In genomic region chr1:8219530-8219929, GRCh38 we compare ENCODE assay signal across 29 cellular contexts.
"Had no signal": no experiment of that assay in that cellular context is flagged by ENCODE, and none has a peak within 500 bp of the region (broad histone marks: within the 10 kb centered on the region; RNA-seq: fewer than 3 reads in every experiment).

No MANE protein-coding gene starts in this region.

- DNase-seq: activated CD8-positive, alpha-beta memory T cell treated with anti-CD3 and anti-CD28 coated beads, Interleukin-2, amount 50 U/mL, for 4 hours; activated effector memory CD4-positive, alpha-beta T cell treated with anti-CD3 and anti-CD28 coated beads, Interleukin-2, amount 50 U/mL, for 16 hours; activated naive CD4-positive, alpha-beta T cell treated with anti-CD3 and anti-CD28 coated beads, Interleukin-2, amount 10 ng/mL, durations not matched to agents 7 days and 5 days; activated naive CD8-positive, alpha-beta T cell treated with anti-CD3 and anti-CD28 coated beads, Interleukin-2, amount 10 ng/mL, durations not matched to agents 7 days and 5 days; activated T-cell treated with anti-CD3 and anti-CD28 coated beads, Interleukin-2, amount 50 U/mL, for 1 hour; brain microvascular endothelial cell; dermis blood vessel endothelial cell; effector CD4-positive, alpha-beta T cell; head of caudate nucleus; hippocampal formation; left cardiac atrium; midbrain; naive thymus-derived CD4-positive, alpha-beta T cell; ovary; right lobe of liver; stimulated activated naive CD8-positive, alpha-beta T cell treated with anti-CD3 and anti-CD28 coated beads, Interleukin-15, Interleukin-2, amounts not matched to agents 100 U/mL and 50 U/mL, for 24 hours; T-helper 17 cell; T1000; uterus; WERI-Rb-1 had no signal

- H3K27ac ChIP-seq: ascending aorta, brain microvascular endothelial cell, esophagus muscularis mucosa, ovary, right lobe of liver, uterus, WERI-Rb-1 had no signal

- H3K36me3 ChIP-seq: ascending aorta, brain microvascular endothelial cell, esophagus muscularis mucosa, ovary, right lobe of liver, thoracic aorta, uterus, WERI-Rb-1 had no signal

- H3K4me3 ChIP-seq: ascending aorta, esophagus muscularis mucosa, ovary, right lobe of liver, smooth muscle cell, thoracic aorta, uterus had no signal

- H3K4me1 ChIP-seq: uterus had no signal

- H3K27me3 ChIP-seq: ascending aorta, brain microvascular endothelial cell, esophagus muscularis mucosa, ovary, right lobe of liver, uterus had no signal

- H3K4me2 ChIP-seq: smooth muscle cell had no signal

- H3K9me3 ChIP-seq: ascending aorta, esophagus muscularis mucosa, ovary, right lobe of liver, thoracic aorta, uterus had no signal

- H3K9me3 Mint-ChIP-seq: activated CD4-positive, alpha-beta memory T cell treated with anti-CD3 and anti-CD28 coated beads for 36 hours; activated naive CD4-positive, alpha-beta T cell treated with anti-CD3 and anti-CD28 coated beads, Interleukin-2, amount 10 ng/mL, durations not matched to agents 7 days and 5 days; activated naive CD8-positive, alpha-beta T cell treated with anti-CD3 and anti-CD28 coated beads, Interleukin-2, amount 10 ng/mL, durations not matched to agents 7 days and 5 days; activated T-helper 1 cell treated with anti-CD3 and anti-CD28 coated beads, Interleukin-12 subunit alpha, Interleukin-12 subunit beta, Interleukin-2, Interleukin-4 antibody, amounts not matched to agents 30 ng/mL and 10 ng/mL and 1 ng/mL, durations not matched to agents 14 hours and 24 hours and 36 hours; type B pancreatic cell had no signal

- H3K36me3 Mint-ChIP-seq: activated CD4-positive, alpha-beta memory T cell treated with anti-CD3 and anti-CD28 coated beads for 36 hours; activated naive CD4-positive, alpha-beta T cell treated with anti-CD3 and anti-CD28 coated beads, Interleukin-2, amount 10 ng/mL, durations not matched to agents 7 days and 5 days; activated naive CD8-positive, alpha-beta T cell treated with anti-CD3 and anti-CD28 coated beads, Interleukin-2, amount 10 ng/mL, durations not matched to agents 7 days and 5 days; type B pancreatic cell had no signal

- ATAC-seq: activated CD4-positive, CD25-positive, alpha-beta regulatory T cell treated with anti-CD3 and anti-CD28 coated beads, Interleukin-2, amount 50 U/mL, for 24 hours; left cardiac atrium; naive thymus-derived CD4-positive, alpha-beta T cell; stimulated activated naive CD8-positive, alpha-beta T cell treated with anti-CD3 and anti-CD28 coated beads, Interleukin-15, Interleukin-2, amounts not matched to agents 100 U/mL and 50 U/mL, for 24 hours; T-helper 17 cell had no signal

- H3K27ac Mint-ChIP-seq: activated CD4-positive, alpha-beta memory T cell treated with anti-CD3 and anti-CD28 coated beads for 36 hours; activated naive CD4-positive, alpha-beta T cell treated with anti-CD3 and anti-CD28 coated beads, Interleukin-2, amount 10 ng/mL, durations not matched to agents 7 days and 5 days; activated naive CD8-positive, alpha-beta T cell treated with anti-CD3 and anti-CD28 coated beads, Interleukin-2, amount 10 ng/mL, durations not matched to agents 7 days and 5 days; activated T-helper 1 cell treated with anti-CD3 and anti-CD28 coated beads, Interleukin-12 subunit alpha, Interleukin-12 subunit beta, Interleukin-2, Interleukin-4 antibody, amounts not matched to agents 30 ng/mL and 10 ng/mL and 1 ng/mL, durations not matched to agents 14 hours and 24 hours and 36 hours; progenitor cell of endocrine pancreas; T-helper 17 cell; type B pancreatic cell had no signal

- H3K4me3 Mint-ChIP-seq: activated CD4-positive, alpha-beta memory T cell treated with anti-CD3 and anti-CD28 coated beads for 36 hours; activated naive CD4-positive, alpha-beta T cell treated with anti-CD3 and anti-CD28 coated beads, Interleukin-2, amount 10 ng/mL, durations not matched to agents 7 days and 5 days; activated naive CD8-positive, alpha-beta T cell treated with anti-CD3 and anti-CD28 coated beads, Interleukin-2, amount 10 ng/mL, durations not matched to agents 7 days and 5 days had no signal
